In the genomic region with DNA sequence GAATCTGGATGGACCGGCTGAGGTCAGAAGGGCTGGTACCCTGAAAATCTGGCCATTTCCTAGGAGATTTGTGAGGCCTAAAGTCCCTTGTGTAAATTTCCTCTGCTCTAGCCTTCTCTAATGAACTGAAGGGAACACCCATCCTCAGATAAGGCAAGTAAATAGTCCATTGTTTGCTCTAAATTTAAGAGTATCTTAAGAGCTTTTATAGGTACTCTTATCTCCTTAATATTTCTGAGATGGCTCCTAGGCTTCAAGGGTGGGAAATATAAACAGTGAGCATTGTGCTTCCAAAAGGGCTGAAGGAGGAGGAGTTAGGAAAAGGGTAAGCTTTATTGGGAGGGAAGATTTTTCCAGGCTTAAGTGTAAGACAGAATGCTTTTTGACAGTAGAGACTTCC, we compare ENCODE assay signal across 25 cellular contexts.
"Had no signal": no experiment of that assay in that cellular context is flagged by ENCODE, and none has a peak within 500 bp of the region (broad histone marks: within the 10 kb centered on the region; RNA-seq: fewer than 3 reads in every experiment).

No MANE protein-coding gene starts in this region.

- H3K27ac ChIP-seq: brain microvascular endothelial cell, coronary artery, dorsolateral prefrontal cortex, gastrocnemius medialis, parathyroid adenoma, psoas muscle, stomach, thyroid gland, WERI-Rb-1 had no signal

- H3K27me3 Mint-ChIP-seq: activated naive CD4-positive, alpha-beta T cell treated with anti-CD3 and anti-CD28 coated beads, Interleukin-2, amount 10 ng/mL, durations not matched to agents 7 days and 5 days had no signal

- H2AFZ ChIP-seq: parathyroid adenoma had no signal

- H3K9ac ChIP-seq: parathyroid adenoma had no signal

- H3K27me3 ChIP-seq: brain microvascular endothelial cell, gastrocnemius medialis, stomach, thyroid gland had no signal

- H3K36me3 ChIP-seq: brain microvascular endothelial cell, gastrocnemius medialis, stomach, thyroid gland, WERI-Rb-1 had no signal

- H3K36me3 Mint-ChIP-seq: activated naive CD4-positive, alpha-beta T cell treated with anti-CD3 and anti-CD28 coated beads, Interleukin-2, amount 10 ng/mL, durations not matched to agents 7 days and 5 days; activated naive CD8-positive, alpha-beta T cell treated with anti-CD3 and anti-CD28 coated beads, Interleukin-2, amount 10 ng/mL, durations not matched to agents 7 days and 5 days; stimulated activated naive B cell treated with anti-CD40 and anti-IgM and Interleukin-4, amounts not matched to agents 10 μg/mL and 1 μg/mL and 100 μg/mL, for 72 hours had no signal

- H3K79me2 ChIP-seq: parathyroid adenoma had no signal

- H3K9me3 Mint-ChIP-seq: activated naive CD4-positive, alpha-beta T cell treated with anti-CD3 and anti-CD28 coated beads, Interleukin-2, amount 10 ng/mL, durations not matched to agents 7 days and 5 days; activated naive CD8-positive, alpha-beta T cell treated with anti-CD3 and anti-CD28 coated beads, Interleukin-2, amount 10 ng/mL, durations not matched to agents 7 days and 5 days had no signal

- H3K9me3 ChIP-seq: gastrocnemius medialis, psoas muscle, stomach, thyroid gland had no signal

- H3K4me3 ChIP-seq: coronary artery, dorsolateral prefrontal cortex, gastrocnemius medialis, psoas muscle, stomach, thyroid gland had no signal

- ATAC-seq: activated CD4-positive, CD25-positive, alpha-beta regulatory T cell treated with anti-CD3 and anti-CD28 coated beads, Interleukin-2, amount 50 U/mL, for 24 hours; gastrocnemius medialis; psoas muscle; stimulated activated naive B cell treated with anti-CD40 and anti-IgM and Interleukin-4, amounts not matched to agents 10 μg/mL and 1 μg/mL and 100 μg/mL, for 72 hours had no signal

- H3K27ac Mint-ChIP-seq: activated naive CD4-positive, alpha-beta T cell treated with anti-CD3 and anti-CD28 coated beads, Interleukin-2, amount 10 ng/mL, durations not matched to agents 7 days and 5 days; activated naive CD8-positive, alpha-beta T cell treated with anti-CD3 and anti-CD28 coated beads, Interleukin-2, amount 10 ng/mL, durations not matched to agents 7 days and 5 days; nephron; stimulated activated naive B cell treated with anti-CD40 and anti-IgM and Interleukin-4, amounts not matched to agents 10 μg/mL and 1 μg/mL and 100 μg/mL, for 72 hours had no signal

- DNase-seq: activated CD4-positive, alpha-beta T cell treated with anti-CD3 and anti-CD28 coated beads for 48 hours; activated CD4-positive, alpha-beta T cell treated with anti-CD3 and anti-CD28 coated beads, Interleukin-2, amount 50 U/mL, for 48 hours; activated CD8-positive, alpha-beta memory T cell treated with anti-CD3 and anti-CD28 coated beads for 24 hours; activated effector memory CD4-positive, alpha-beta T cell treated with Interleukin-2 at 50 U/mL for 16 hours; activated naive CD4-positive, alpha-beta T cell treated with anti-CD3 and anti-CD28 coated beads, Interleukin-2, amount 10 ng/mL, durations not matched to agents 7 days and 5 days; activated naive CD8-positive, alpha-beta T cell treated with anti-CD3 and anti-CD28 coated beads, Interleukin-2, amount 10 ng/mL, durations not matched to agents 7 days and 5 days; amniotic stem cell; brain microvascular endothelial cell; dorsolateral prefrontal cortex; effector memory CD4-positive, alpha-beta T cell; gastrocnemius medialis; glutamatergic neuron; mesenchymal stem cell; occipital lobe; psoas muscle; stimulated activated CD4-positive, alpha-beta T cell treated with anti-CD3 and anti-CD28 coated beads, Interleukin-15, amount 100 ng/mL, for 24 hours; stimulated activated CD4-positive, alpha-beta T cell treated with anti-CD3 and anti-CD28 coated beads, Interleukin-2, amount 100 ng/mL, for 24 hours; stimulated activated naive B cell treated with anti-CD40 and anti-IgM and Interleukin-4, amounts not matched to agents 10 μg/mL and 1 μg/mL and 100 μg/mL, for 72 hours; thyroid gland; WERI-Rb-1 had no signal

- H3K4me1 Mint-ChIP-seq: activated naive CD4-positive, alpha-beta T cell treated with anti-CD3 and anti-CD28 coated beads, Interleukin-2, amount 10 ng/mL, durations not matched to agents 7 days and 5 days; activated naive CD8-positive, alpha-beta T cell treated with anti-CD3 and anti-CD28 coated beads, Interleukin-2, amount 10 ng/mL, durations not matched to agents 7 days and 5 days; nephron; stimulated activated naive B cell treated with anti-CD40 and anti-IgM and Interleukin-4, amounts not matched to agents 10 μg/mL and 1 μg/mL and 100 μg/mL, for 72 hours had no signal

- H3K4me1 ChIP-seq: gastrocnemius medialis, parathyroid adenoma, psoas muscle, stomach, thyroid gland had no signal

- H3K4me3 Mint-ChIP-seq: activated naive CD4-positive, alpha-beta T cell treated with anti-CD3 and anti-CD28 coated beads, Interleukin-2, amount 10 ng/mL, durations not matched to agents 7 days and 5 days; activated naive CD8-positive, alpha-beta T cell treated with anti-CD3 and anti-CD28 coated beads, Interleukin-2, amount 10 ng/mL, durations not matched to agents 7 days and 5 days; nephron; stimulated activated naive B cell treated with anti-CD40 and anti-IgM and Interleukin-4, amounts not matched to agents 10 μg/mL and 1 μg/mL and 100 μg/mL, for 72 hours had no signal
